Comparison of ENCODE assay signal across 19 cellular contexts in the genomic region with DNA sequence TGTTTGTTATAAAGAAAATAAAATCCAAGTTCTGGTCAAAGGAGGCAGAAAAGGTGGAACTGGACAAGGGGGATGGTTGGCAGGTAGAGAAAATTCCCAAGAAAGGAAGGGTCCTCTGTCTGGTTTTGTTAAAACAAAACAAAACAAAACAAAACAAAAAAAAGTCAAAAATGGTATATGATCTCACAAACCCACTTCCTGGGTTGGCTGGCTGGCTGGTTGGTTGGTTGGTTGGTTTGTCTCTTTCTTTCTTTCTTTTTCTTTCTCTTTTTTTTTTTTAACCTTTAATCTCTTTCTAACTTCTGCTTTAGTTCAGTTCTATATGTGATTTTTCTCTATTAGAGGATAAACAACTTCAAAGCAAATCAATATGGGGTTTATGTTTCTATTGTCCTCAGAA. TPM values are rescaled to one million over a fixed set of nuclear protein-coding genes. Genes with fewer than 3 reads are reported as not detected.
A peak's percentile ranks its signal among the peaks of the same experiment; 100 is the strongest.
DNase-seq lines count a peak whose midpoint lies in the region; ATAC-seq, FAIRE-seq and TF ChIP-seq lines count a peak whose summit lies in the region.
"Had no signal": no experiment of that assay in that cellular context is flagged by ENCODE, and none has a peak within 500 bp of the region (broad histone marks: within the 10 kb centered on the region; RNA-seq: fewer than 3 reads in every experiment).

No MANE protein-coding gene starts in this region.

- H3K27me3 ChIP-seq in HepG2 (ENCODE audit: control insufficient read depth in 1 of 2, insufficient read depth in 2 of 2, low read length in 2 of 2) (0 out of 5 replicates have a peak, but pooled peaks cover 0 to 3% of the 10 kb centered on the region in 2 experiments), right lobe of liver (no peaks in the 10 kb centered on the region), Loucy (ENCODE audit: insufficient read depth, low read length, poor library complexity, severe bottlenecking) (no peaks in the 10 kb centered on the region)

- FAIRE-seq in HepG2 (lab: Jason Lieb, UNC) = no peak
- FAIRE-seq: HTR-8/SVneo had no signal

- H3K4me3 ChIP-seq in HepG2 (replicated peaks in 1 of 3; ENCODE audit: insufficient read depth in 1 of 3, low read depth in 2 of 3, low read length in 3 of 3) (no peak overlapping the region), right lobe of liver (no peak overlapping the region), Loucy (ENCODE audit: low read length, poor library complexity, severe bottlenecking) (no peak overlapping the region)
- H3K4me3 ChIP-seq: HAP-1 had no signal

- TF ChIP-seq POLR2A in HepG2 (IDR thresholded peaks at IDR 0.05; ENCODE audit: insufficient read depth in 1 of 2, low read depth in 2 of 2, low read length in 2 of 2) = no peak
- TF ChIP-seq POLR2A in right lobe of liver (IDR thresholded peaks at IDR 0.05) = no peak

- peaks cover 17% of the 10 kb centered on the region for H3K4me1 Mint-ChIP-seq in activated T-helper 2 cell treated with anti-CD3 and anti-CD28 coated beads, Interferon-gamma antibody, Interleukin-2, Interleukin-4, amounts not matched to agents 10 μg/mL and 5 μg/mL and 100 μg/mL, durations not matched to agents 14 hours and 24 hours and 36 hours (ENCODE audit: low read depth)

- H3K9me3 Mint-ChIP-seq in activated T-helper 2 cell treated with anti-CD3 and anti-CD28 coated beads, Interferon-gamma antibody, Interleukin-2, Interleukin-4, amounts not matched to agents 10 μg/mL and 5 μg/mL and 100 μg/mL, durations not matched to agents 14 hours and 24 hours and 36 hours = no peaks in the 10 kb centered on the region
- H3K9me3 Mint-ChIP-seq: CD4-positive, alpha-beta T cell had no signal

- CTCF ChIA-PET in HepG2 (lab: Yijun Ruan, JAX; ENCODE audit: low intra/inter-chr PET ratio, low total read pairs) = no interaction called here

- no peak overlapping the region for H3K4me2 ChIP-seq in HepG2 (ENCODE audit: low read depth, low read length)
- H3K4me2 ChIP-seq in Loucy (ENCODE audit: low read depth, low read length, poor library complexity, severe bottlenecking) = peak overlapping the region; percentile 26
- H3K4me2 ChIP-seq: SK-N-SH had no signal

- peak overlapping the region; percentile 46 for H3K27ac Mint-ChIP-seq in activated T-helper 2 cell treated with anti-CD3 and anti-CD28 coated beads, Interferon-gamma antibody, Interleukin-2, Interleukin-4, amounts not matched to agents 10 μg/mL and 5 μg/mL and 100 μg/mL, durations not matched to agents 14 hours and 24 hours and 36 hours
- H3K27ac Mint-ChIP-seq: CD4-positive, alpha-beta T cell had no signal

- H3K79me2 ChIP-seq in HepG2 (ENCODE audit: insufficient read depth, low read length) (no peaks in the 10 kb centered on the region), Loucy (ENCODE audit: insufficient read depth, low read length) (no peaks in the 10 kb centered on the region)

- no peak for TF ChIP-seq EP300 in HepG2 (IDR thresholded peaks at IDR 0.05; ENCODE audit: low read depth in 2 of 2, low read length in 2 of 2)
- TF ChIP-seq EP300 in HepG2 (CRISPR knock-in tag; IDR thresholded peaks at IDR 0.05; ENCODE audit: borderline replicate concordance) = no peak

- peaks cover 7% of the 10 kb centered on the region for H3K4me1 ChIP-seq in HepG2 (ENCODE audit: insufficient read depth, low read length)
- H3K4me1 ChIP-seq in right lobe of liver = no peaks in the 10 kb centered on the region
- peaks cover 6% of the 10 kb centered on the region for H3K4me1 ChIP-seq in Loucy (ENCODE audit: insufficient read depth, low read length, poor library complexity, severe bottlenecking)
- H3K4me1 ChIP-seq: HAP-1 had no signal

- intact Hi-C loops in HepG2 (cut with micrococcal nuclease; ENCODE audit: unreplicated experiment) (no loop called here), right lobe of liver (cut with DNase I) (no loop called here)
- intact Hi-C loops in activated T-helper 2 cell treated with anti-CD3 and anti-CD28 coated beads, Interferon-gamma antibody, Interleukin-2, Interleukin-4, amounts not matched to agents 10 μg/mL and 5 μg/mL and 100 μg/mL, durations not matched to agents 14 hours and 24 hours and 36 hours (cut with micrococcal nuclease) = no loop called here

- no peaks in the 10 kb centered on the region for H3K9me3 ChIP-seq in HepG2 (ENCODE audit: low read length)
- no peaks in the 10 kb centered on the region for H3K9me3 ChIP-seq in right lobe of liver
- no peaks in the 10 kb centered on the region for H3K9me3 ChIP-seq in Loucy (ENCODE audit: insufficient read depth, low read depth, low read length)
- H3K9me3 ChIP-seq: HAP-1, SK-N-SH had no signal

- TF ChIP-seq CTCF in HepG2 (CRISPR knock-in tag; IDR thresholded peaks at IDR 0.05) (no peak), right lobe of liver (IDR thresholded peaks at IDR 0.05) (no peak), Loucy (conservative IDR thresholded peaks at IDR 0.05; ENCODE audit: low read length) (no peak)

- H3K27me3 Mint-ChIP-seq in activated T-helper 2 cell treated with anti-CD3 and anti-CD28 coated beads, Interferon-gamma antibody, Interleukin-2, Interleukin-4, amounts not matched to agents 10 μg/mL and 5 μg/mL and 100 μg/mL, durations not matched to agents 14 hours and 24 hours and 36 hours (ENCODE audit: low read depth) = peaks cover 9% of the 10 kb centered on the region

- H3K9me2 ChIP-seq in Loucy (replicated peaks; ENCODE audit: low read depth, low read length) = no peaks in the 10 kb centered on the region
- H3K9me2 ChIP-seq: SK-N-SH had no signal

- no TSS peak for BruUV-seq in HepG2 (replicated peaks; lab: Mats Ljungman, UMichigan)

- H3K4me3 Mint-ChIP-seq in activated T-helper 2 cell treated with anti-CD3 and anti-CD28 coated beads, Interferon-gamma antibody, Interleukin-2, Interleukin-4, amounts not matched to agents 10 μg/mL and 5 μg/mL and 100 μg/mL, durations not matched to agents 14 hours and 24 hours and 36 hours (ENCODE audit: low read depth) = peak overlapping the region; percentile 8
- H3K4me3 Mint-ChIP-seq: CD4-positive, alpha-beta T cell had no signal

- DNase-seq in HepG2 (ENCODE audit: low spot score) (no peak), right lobe of liver (no peak), KG1 (lab: John Stamatoyannopoulos, UW) (no peak), T1000 (lab: John Stamatoyannopoulos, UW) (no peak), cerebellar cortex (ENCODE audit: low spot score) (no peak)
- no peak for DNase-seq in activated T-helper 2 cell treated with anti-CD3 and anti-CD28 coated beads, Interferon-gamma antibody, Interleukin-2, Interleukin-4, amounts not matched to agents 10 μg/mL and 5 μg/mL and 100 μg/mL, durations not matched to agents 14 hours and 24 hours and 36 hours (ENCODE audit: low spot score)
- DNase-seq: Calu3; CD4-positive, alpha-beta T cell; DMS53; NCI-H1048; NCI-H1694; NCI-H2227 treated with DMSO at 0.1 percent for 48 hours; NCI-H524 treated with DMSO at 0.1 percent for 48 hours; SK-N-SH had no signal

- H3K36me3 ChIP-seq in HepG2 (replicated peaks in 1 of 2; ENCODE audit: control insufficient read depth in 1 of 2, insufficient read depth in 2 of 2, low read length in 2 of 2) (no peaks in the 10 kb centered on the region), right lobe of liver (no peaks in the 10 kb centered on the region), Loucy (ENCODE audit: insufficient read depth, low read length) (no peaks in the 10 kb centered on the region)
- H3K36me3 ChIP-seq: HAP-1 had no signal

- POLR2A ChIA-PET in HepG2 (lab: Yijun Ruan, JAX) = no interaction called here

- no peak for ATAC-seq in HepG2
- ATAC-seq in right lobe of liver = no peak
- ATAC-seq: Panc1 had no signal

- H3K27ac ChIP-seq in HepG2 (ENCODE audit: extremely low read length, insufficient read depth, low read length) (no peak overlapping the region), right lobe of liver (no peak overlapping the region)
- H3K27ac ChIP-seq: HL-60 had no signal

- H3K9ac ChIP-seq in HepG2 (ENCODE audit: insufficient read depth, low read depth, low read length) (no peak overlapping the region), Loucy (ENCODE audit: low read depth, low read length, poor library complexity, severe bottlenecking) (no peak overlapping the region)
- H3K9ac ChIP-seq: SK-N-SH had no signal

- no peaks in the 10 kb centered on the region for H4K20me1 ChIP-seq in HepG2 (ENCODE audit: insufficient read depth, low read length)
- H4K20me1 ChIP-seq in Loucy (ENCODE audit: insufficient read depth, low read length, poor library complexity, severe bottlenecking) = no peaks in the 10 kb centered on the region

- H3K36me3 Mint-ChIP-seq in activated T-helper 2 cell treated with anti-CD3 and anti-CD28 coated beads, Interferon-gamma antibody, Interleukin-2, Interleukin-4, amounts not matched to agents 10 μg/mL and 5 μg/mL and 100 μg/mL, durations not matched to agents 14 hours and 24 hours and 36 hours (ENCODE audit: low read depth) = no peaks in the 10 kb centered on the region

- in situ Hi-C loops in HepG2 (cut with HindIII; ENCODE audit: extremely low pct_ligation_motif_present, low pct_unique_long_range_greater_than_20kb) = no loop called here

- H2AFZ ChIP-seq in HepG2 (ENCODE audit: low read length) (no peak overlapping the region), Loucy (ENCODE audit: low read length) (peak overlapping the region; percentile 77)

- H3F3A ChIP-seq in Loucy (ENCODE audit: low read depth) = no peaks in the 10 kb centered on the region

- TF ChIP-seq RAD21 in HepG2 (CRISPR knock-in tag; IDR thresholded peaks at IDR 0.05) = no peak

RNA-seq across cellular contexts. Expression of a gene that starts 41.1 kb away (rescaled TPM):
- total RNA-seq in HepG2 (2016; rRNA removed; fragmentation: Illumina TruSeq; extraction: Trizol) (8.1 and 17.3 TPM in 2 replicates), right lobe of liver (10 to 100 TPM; 20.7 to 76.6 (median 54.4) TPM)
- total RNA-seq in HepG2 (2016; cell fraction: cytosol; rRNA removed; fragmentation: Illumina TruSeq; extraction: Trizol; ENCODE audit: low read depth) = 5.6 and 6.4 TPM in 2 replicates
- total RNA-seq in HepG2 (2016; cell fraction: insoluble cytoplasmic fraction; rRNA removed; fragmentation: Illumina TruSeq; extraction: Trizol) = 8.1 and 16.7 TPM in 2 replicates
- 8.1 and 10.4 TPM in 2 replicates for total RNA-seq in HepG2 (2016; cell fraction: membrane; rRNA removed; fragmentation: Illumina TruSeq; extraction: Trizol)
- 10.6 and 16.3 TPM in 2 replicates for total RNA-seq in HepG2 (2016; cell fraction: nucleus; rRNA removed; fragmentation: Illumina TruSeq; extraction: Trizol)
- 35.1 and 42.1 TPM in 2 replicates for polyA plus RNA-seq in HepG2 (2011; rRNA removed)
- 39.2 and 44.8 TPM in 2 replicates for polyA plus RNA-seq in HepG2 (2011; cell fraction: cytosol; rRNA removed)
- polyA plus RNA-seq in HepG2 (2011; cell fraction: nucleus; rRNA removed) = 18.8 and 22.4 TPM in 2 replicates
- 30.8 and 36.0 TPM in 2 replicates for polyA plus RNA-seq in HepG2 (2012)
- polyA plus RNA-seq in HepG2 (2016; cell fraction: cytosol; fragmentation: Illumina TruSeq; extraction: Trizol; ENCODE audit: low read depth) = 5.5 and 6.0 TPM in 2 replicates
- 8.5 and 9.4 TPM in 2 replicates for polyA plus RNA-seq in HepG2 (2016; cell fraction: insoluble cytoplasmic fraction; fragmentation: Illumina TruSeq; extraction: Trizol; ENCODE audit: low read depth)
- polyA plus RNA-seq in HepG2 (2016; cell fraction: membrane; fragmentation: Illumina TruSeq; extraction: Trizol; ENCODE audit: low read depth) = 8.9 and 9.1 TPM in 2 replicates
- polyA plus RNA-seq in HepG2 (2016; cell fraction: nucleus; fragmentation: Illumina TruSeq; extraction: Trizol; ENCODE audit: insufficient read depth, low read depth) = 16.1 and 19.4 TPM in 2 replicates
- 35.9 TPM in 1 of 2 replicates, not detected in the other for polyA minus RNA-seq in HepG2 (2011; rRNA and poly(A)+ RNA removed; ENCODE audit: low replicate concordance)
- 11.8 and 13.2 TPM in 2 replicates for polyA minus RNA-seq in HepG2 (2011; cell fraction: cytosol; rRNA and poly(A)+ RNA removed)
- 9.0 and 12.1 TPM in 2 replicates for polyA minus RNA-seq in HepG2 (2011; cell fraction: nucleus; rRNA and poly(A)+ RNA removed)
- not detected in 2 replicates for total RNA-seq in activated T-helper 2 cell treated with anti-CD3 and anti-CD28 coated beads, Interferon-gamma antibody, Interleukin-2, Interleukin-4, amounts not matched to agents 10 μg/mL and 5 μg/mL and 100 μg/mL, durations not matched to agents 14 hours and 24 hours and 36 hours
- total RNA-seq: Calu3; CD4-positive, alpha-beta T cell had no signal
- polyA plus RNA-seq: SK-N-SH had no signal
